ENCODE assay signal across 1 cellular context in genomic region chr2:102101844-102102635, GRCh38.
A peak's percentile ranks its signal among the peaks of the same experiment; 100 is the strongest.
TF ChIP-seq lines count a peak whose summit lies in the region.

No MANE protein-coding gene starts in this region.

TF ChIP-seq in HepG2, 621 proteins besides CTCF, POLR2A, EP300 and RAD21 (continued from another document and continues in another):
- TF ChIP-seq KIAA2018 (CRISPR knock-in tag; IDR thresholded peaks at IDR 0.05; ENCODE audit: borderline replicate concordance) (no peak), ZFP36 (IDR thresholded peaks at IDR 0.05; ENCODE audit: borderline replicate concordance, low read depth, low read length, partially characterized antibody) (no peak), JARID2 (CRISPR knock-in tag; IDR thresholded peaks at IDR 0.05; ENCODE audit: insufficient replicate concordance) (no peak), TFAP4 (IDR thresholded peaks at IDR 0.05; ENCODE audit: borderline replicate concordance, low read depth) (peak; percentile 91), NFKB2 (CRISPR knock-in tag; IDR thresholded peaks at IDR 0.05; ENCODE audit: borderline replicate concordance) (no peak), MED13 (CRISPR knock-in tag; IDR thresholded peaks at IDR 0.05) (no peak), ZSCAN30 (CRISPR knock-in tag; IDR thresholded peaks at IDR 0.05) (0 out of 2 replicates have a peak, but pooled peaks have one; percentile 10), SAP130 (CRISPR knock-in tag; IDR thresholded peaks at IDR 0.05; ENCODE audit: low read depth) (no peak), HOXA5 (CRISPR knock-in tag; IDR thresholded peaks at IDR 0.05) (no peak), ZNF629 (CRISPR knock-in tag; conservative IDR thresholded peaks at IDR 0.05) (peak; percentile 97), ZGPAT (CRISPR knock-in tag; IDR thresholded peaks at IDR 0.05) (0 out of 2 replicates have a peak, but pooled peaks have one; percentile 34), ZBTB26 (CRISPR knock-in tag; IDR thresholded peaks at IDR 0.05; ENCODE audit: borderline replicate concordance) (no peak), SRF (IDR thresholded peaks at IDR 0.05; ENCODE audit: low read depth, low read length) (no peak), ZBTB38 (CRISPR knock-in tag; IDR thresholded peaks at IDR 0.05) (peak; percentile 42; the same call in 1 of the 2 replicates), ZSCAN21 (CRISPR knock-in tag; IDR thresholded peaks at IDR 0.05; ENCODE audit: borderline replicate concordance) (peak; percentile 48; the same call in 1 of the 2 replicates), HOXA7 (CRISPR knock-in tag; IDR thresholded peaks at IDR 0.05) (no peak), ZNF557 (CRISPR knock-in tag; IDR thresholded peaks at IDR 0.05) (0 out of 2 replicates have a peak, but pooled peaks have one; percentile 33), ATM (IDR thresholded peaks at IDR 0.05; ENCODE audit: borderline replicate concordance) (no peak), ZSCAN20 (CRISPR knock-in tag; IDR thresholded peaks at IDR 0.05; ENCODE audit: borderline replicate concordance) (no peak), ZKSCAN5 (CRISPR knock-in tag; IDR thresholded peaks at IDR 0.05) (no peak), ZNF207 (IDR thresholded peaks at IDR 0.05; ENCODE audit: borderline replicate concordance) (no peak), ATF5 (CRISPR knock-in tag; IDR thresholded peaks at IDR 0.05; ENCODE audit: low read depth) (no peak), SNAPC2 (CRISPR knock-in tag; IDR thresholded peaks at IDR 0.05) (no peak), ARHGAP35 (CRISPR knock-in tag; IDR thresholded peaks at IDR 0.05; ENCODE audit: borderline replicate concordance) (no peak), MTF1 (CRISPR knock-in tag; IDR thresholded peaks at IDR 0.05) (no peak), E2F1 (CRISPR knock-in tag; IDR thresholded peaks at IDR 0.05) (no peak), ETV5 (CRISPR knock-in tag; IDR thresholded peaks at IDR 0.05; ENCODE audit: borderline replicate concordance) (no peak), MAF1 (CRISPR knock-in tag; IDR thresholded peaks at IDR 0.05; ENCODE audit: borderline replicate concordance) (no peak), MAFK (conservative IDR thresholded peaks at IDR 0.05 in 1 of 2, IDR thresholded peaks at IDR 0.05 in 1 of 2; ENCODE audit: low read length in 2 of 2) (no peak), KDM6A (CRISPR knock-in tag; IDR thresholded peaks at IDR 0.05; ENCODE audit: low read depth) (no peak), BCL6 (CRISPR knock-in tag; IDR thresholded peaks at IDR 0.05) (no peak), MYNN (CRISPR knock-in tag; IDR thresholded peaks at IDR 0.05; ENCODE audit: low read depth) (no peak), KLF15 (CRISPR knock-in tag; IDR thresholded peaks at IDR 0.05; ENCODE audit: borderline replicate concordance) (no peak), KDM4B (CRISPR knock-in tag; IDR thresholded peaks at IDR 0.05) (no peak), ZNF446 (CRISPR knock-in tag; IDR thresholded peaks at IDR 0.05) (no peak), HOXA3 (CRISPR knock-in tag; IDR thresholded peaks at IDR 0.05) (0 out of 2 replicates have a peak, but pooled peaks have one; percentile 18), KLF12 (CRISPR knock-in tag; IDR thresholded peaks at IDR 0.05; ENCODE audit: borderline replicate concordance) (no peak), TRIM24 (CRISPR knock-in tag; IDR thresholded peaks at IDR 0.05) (no peak)
- TF ChIP-seq, protein P1, sequence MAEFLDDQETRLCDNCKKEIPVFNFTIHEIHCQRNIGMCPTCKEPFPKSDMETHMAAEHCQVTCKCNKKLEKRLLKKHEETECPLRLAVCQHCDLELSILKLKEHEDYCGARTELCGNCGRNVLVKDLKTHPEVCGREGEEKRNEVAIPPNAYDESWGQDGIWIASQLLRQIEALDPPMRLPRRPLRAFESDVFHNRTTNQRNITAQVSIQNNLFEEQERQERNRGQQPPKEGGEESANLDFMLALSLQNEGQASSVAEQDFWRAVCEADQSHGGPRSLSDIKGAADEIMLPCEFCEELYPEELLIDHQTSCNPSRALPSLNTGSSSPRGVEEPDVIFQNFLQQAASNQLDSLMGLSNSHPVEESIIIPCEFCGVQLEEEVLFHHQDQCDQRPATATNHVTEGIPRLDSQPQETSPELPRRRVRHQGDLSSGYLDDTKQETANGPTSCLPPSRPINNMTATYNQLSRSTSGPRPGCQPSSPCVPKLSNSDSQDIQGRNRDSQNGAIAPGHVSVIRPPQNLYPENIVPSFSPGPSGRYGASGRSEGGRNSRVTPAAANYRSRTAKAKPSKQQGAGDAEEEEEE (CRISPR knock-in tag; IDR thresholded peaks at IDR 0.05; ENCODE audit: borderline replicate concordance): 0 out of 2 replicates have a peak, but pooled peaks have one; percentile 56
- TF ChIP-seq, protein P2, sequence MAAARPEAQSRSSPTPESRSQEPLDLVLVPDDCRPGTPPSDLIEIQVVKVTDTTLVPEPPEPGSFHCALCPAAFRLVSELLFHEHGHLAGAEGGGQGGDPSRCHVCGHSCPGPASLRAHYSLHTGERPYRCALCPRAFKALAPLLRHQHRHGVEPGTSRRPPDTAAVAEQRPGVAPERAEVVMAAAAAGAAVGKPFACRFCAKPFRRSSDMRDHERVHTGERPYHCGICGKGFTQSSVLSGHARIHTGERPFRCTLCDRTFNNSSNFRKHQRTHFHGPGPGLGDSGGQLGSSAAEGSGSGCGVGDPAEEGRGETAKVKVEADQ (CRISPR knock-in tag; IDR thresholded peaks at IDR 0.05; ENCODE audit: borderline replicate concordance): no peak
- TF ChIP-seq, protein P3, sequence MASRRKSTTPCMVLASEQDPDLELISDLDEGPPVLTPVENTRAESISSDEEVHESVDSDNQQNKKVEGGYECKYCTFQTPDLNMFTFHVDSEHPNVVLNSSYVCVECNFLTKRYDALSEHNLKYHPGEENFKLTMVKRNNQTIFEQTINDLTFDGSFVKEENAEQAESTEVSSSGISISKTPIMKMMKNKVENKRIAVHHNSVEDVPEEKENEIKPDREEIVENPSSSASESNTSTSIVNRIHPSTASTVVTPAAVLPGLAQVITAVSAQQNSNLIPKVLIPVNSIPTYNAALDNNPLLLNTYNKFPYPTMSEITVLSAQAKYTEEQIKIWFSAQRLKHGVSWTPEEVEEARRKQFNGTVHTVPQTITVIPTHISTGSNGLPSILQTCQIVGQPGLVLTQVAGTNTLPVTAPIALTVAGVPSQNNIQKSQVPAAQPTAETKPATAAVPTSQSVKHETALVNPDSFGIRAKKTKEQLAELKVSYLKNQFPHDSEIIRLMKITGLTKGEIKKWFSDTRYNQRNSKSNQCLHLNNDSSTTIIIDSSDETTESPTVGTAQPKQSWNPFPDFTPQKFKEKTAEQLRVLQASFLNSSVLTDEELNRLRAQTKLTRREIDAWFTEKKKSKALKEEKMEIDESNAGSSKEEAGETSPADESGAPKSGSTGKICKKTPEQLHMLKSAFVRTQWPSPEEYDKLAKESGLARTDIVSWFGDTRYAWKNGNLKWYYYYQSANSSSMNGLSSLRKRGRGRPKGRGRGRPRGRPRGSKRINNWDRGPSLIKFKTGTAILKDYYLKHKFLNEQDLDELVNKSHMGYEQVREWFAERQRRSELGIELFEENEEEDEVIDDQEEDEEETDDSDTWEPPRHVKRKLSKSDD (CRISPR knock-in tag; IDR thresholded peaks at IDR 0.05; ENCODE audit: low read depth): no peak
- TF ChIP-seq, protein P4, sequence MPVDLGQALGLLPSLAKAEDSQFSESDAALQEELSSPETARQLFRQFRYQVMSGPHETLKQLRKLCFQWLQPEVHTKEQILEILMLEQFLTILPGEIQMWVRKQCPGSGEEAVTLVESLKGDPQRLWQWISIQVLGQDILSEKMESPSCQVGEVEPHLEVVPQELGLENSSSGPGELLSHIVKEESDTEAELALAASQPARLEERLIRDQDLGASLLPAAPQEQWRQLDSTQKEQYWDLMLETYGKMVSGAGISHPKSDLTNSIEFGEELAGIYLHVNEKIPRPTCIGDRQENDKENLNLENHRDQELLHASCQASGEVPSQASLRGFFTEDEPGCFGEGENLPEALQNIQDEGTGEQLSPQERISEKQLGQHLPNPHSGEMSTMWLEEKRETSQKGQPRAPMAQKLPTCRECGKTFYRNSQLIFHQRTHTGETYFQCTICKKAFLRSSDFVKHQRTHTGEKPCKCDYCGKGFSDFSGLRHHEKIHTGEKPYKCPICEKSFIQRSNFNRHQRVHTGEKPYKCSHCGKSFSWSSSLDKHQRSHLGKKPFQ (CRISPR knock-in tag; IDR thresholded peaks at IDR 0.05; ENCODE audit: insufficient replicate concordance): no peak
